In genomic region chr19:23440791-23441190, GRCh38 we compare ENCODE assay signal across 11 cellular contexts. TPM values are rescaled to one million over a fixed set of nuclear protein-coding genes. Genes with fewer than 3 reads are reported as not detected.
DNase-seq lines count a peak whose midpoint lies in the region; ATAC-seq, FAIRE-seq and TF ChIP-seq lines count a peak whose summit lies in the region.
"Had no signal": no experiment of that assay in that cellular context is flagged by ENCODE, and none has a peak within 500 bp of the region (broad histone marks: within the 10 kb centered on the region; RNA-seq: fewer than 3 reads in every experiment).

No MANE protein-coding gene starts in this region.

- H3K9ac ChIP-seq in HepG2 (ENCODE audit: insufficient read depth, low read depth, low read length) = no peak overlapping the region

- H3K4me2 ChIP-seq in HepG2 (ENCODE audit: low read depth, low read length) = no peak overlapping the region

- TF ChIP-seq RAD21 in HepG2 (CRISPR knock-in tag; IDR thresholded peaks at IDR 0.05) = no peak

- no peaks in the 10 kb centered on the region for H3K4me1 ChIP-seq in HepG2 (ENCODE audit: insufficient read depth, low read length)

- TF ChIP-seq EP300 in HepG2 (IDR thresholded peaks at IDR 0.05; ENCODE audit: low read depth in 2 of 2, low read length in 2 of 2) = no peak
- TF ChIP-seq EP300 in HepG2 (CRISPR knock-in tag; IDR thresholded peaks at IDR 0.05; ENCODE audit: borderline replicate concordance) = no peak

- CTCF ChIA-PET in HepG2 (lab: Yijun Ruan, JAX; ENCODE audit: low intra/inter-chr PET ratio, low total read pairs) (no interaction called here), GM10248 (lab: Yijun Ruan, JAX) (no interaction called here)

- DNase-seq in NCI-H146 (lab: John Stamatoyannopoulos, UW) (peak; percentile 10), NCI-H146 treated with DMSO at 0.1 percent for 48 hours (lab: John Stamatoyannopoulos, UW; ENCODE audit: unreplicated experiment) (no peak), GM20000 (ENCODE audit: low spot score) (no peak), HepG2 (ENCODE audit: low spot score) (no peak), GM10248 (ENCODE audit: extremely low spot score) (no peak), GM19240 (ENCODE audit: insufficient read length, low spot score) (no peak)
- DNase-seq: NCI-H1694; stimulated activated naive CD4-positive, alpha-beta T cell; T-helper 17 cell had no signal

- in situ Hi-C loops in HepG2 (cut with HindIII; ENCODE audit: extremely low pct_ligation_motif_present, low pct_unique_long_range_greater_than_20kb) = no loop called here

- TF ChIP-seq CTCF in GM20000 (IDR thresholded peaks at IDR 0.05; ENCODE audit: extremely low read depth, missing control alignments) (peak; percentile 17), VCaP (conservative IDR thresholded peaks at IDR 0.05) (peak; percentile 26; the same call in 1 of the 2 replicates), HepG2 (CRISPR knock-in tag; IDR thresholded peaks at IDR 0.05) (peak; percentile 20; the same call in 1 of the 2 replicates), GM10248 (IDR thresholded peaks at IDR 0.05; ENCODE audit: control extremely low read depth, extremely low read depth, low read depth, missing control alignments) (no peak)

- POLR2A ChIA-PET in HepG2 (lab: Yijun Ruan, JAX) = no interaction called here
- POLR2A ChIA-PET in GM10248 (lab: Yijun Ruan, JAX) = no interaction called here

- no peaks in the 10 kb centered on the region for H3K27me3 ChIP-seq in HepG2 (ENCODE audit: control insufficient read depth in 1 of 2, insufficient read depth in 2 of 2, low read length in 2 of 2)

- H4K20me1 ChIP-seq in HepG2 (ENCODE audit: insufficient read depth, low read length) = no peaks in the 10 kb centered on the region

- H3K27ac ChIP-seq in VCaP (no peak overlapping the region), HepG2 (ENCODE audit: extremely low read length, insufficient read depth, low read length) (no peak overlapping the region)

- H2AFZ ChIP-seq in HepG2 (ENCODE audit: low read length) = no peak overlapping the region

- peaks cover 88% of the 10 kb centered on the region for H3K9me3 ChIP-seq in HepG2 (ENCODE audit: low read length)

- H3K36me3 ChIP-seq in HepG2 (replicated peaks in 1 of 2; ENCODE audit: control insufficient read depth in 1 of 2, insufficient read depth in 2 of 2, low read length in 2 of 2) = no peaks in the 10 kb centered on the region

- intact Hi-C loops in HepG2 (cut with micrococcal nuclease; ENCODE audit: unreplicated experiment) = no loop called here

- TF ChIP-seq POLR2A in HepG2 (IDR thresholded peaks at IDR 0.05; ENCODE audit: insufficient read depth in 1 of 2, low read depth in 2 of 2, low read length in 2 of 2) = no peak

- WGBS in HepG2 (ENCODE audit: low lambda C conversion rate) = 54% methylated on average over 9 of the region's 9 CpGs

- H3K79me2 ChIP-seq in HepG2 (ENCODE audit: insufficient read depth, low read length) = no peaks in the 10 kb centered on the region

- ATAC-seq in HepG2 (no peak), HG03520 (IDR thresholded peaks at IDR 0.05; ENCODE audit: unreplicated experiment) (no peak)
- ATAC-seq: T-helper 17 cell had no signal

- H3K4me3 ChIP-seq in HepG2 (replicated peaks in 1 of 3; ENCODE audit: insufficient read depth in 1 of 3, low read depth in 2 of 3, low read length in 3 of 3) = no peak overlapping the region

- no peak for FAIRE-seq in HepG2 (lab: Jason Lieb, UNC)

- BruUV-seq in HepG2 (replicated peaks; lab: Mats Ljungman, UMichigan) = no TSS peak

TF ChIP-seq in HepG2, 621 proteins besides CTCF, POLR2A, EP300 and RAD21:
- TF ChIP-seq KMT2A (CRISPR knock-in tag; IDR thresholded peaks at IDR 0.05) (no peak), POLR2AphosphoS2 (IDR thresholded peaks at IDR 0.05; ENCODE audit: low read depth, low read length) (no peak), SMC3 (IDR thresholded peaks at IDR 0.05; ENCODE audit: low read length) (peak; percentile 7; the same call in 1 of the 2 replicates), ZNF33A (CRISPR knock-in tag; IDR thresholded peaks at IDR 0.05; ENCODE audit: borderline replicate concordance) (no peak), HOXD1 (CRISPR knock-in tag; IDR thresholded peaks at IDR 0.05) (no peak), KLF12 (CRISPR knock-in tag; IDR thresholded peaks at IDR 0.05; ENCODE audit: borderline replicate concordance) (no peak)

RNA-seq across cellular contexts. Expression of gene ZNF91, which starts 45.5 kb away (rescaled TPM):
- total RNA-seq in HepG2 (2016; rRNA removed; fragmentation: Illumina TruSeq; extraction: Trizol) = 21.5 and 30.7 TPM in 2 replicates
- 7.1 and 8.4 TPM in 2 replicates for total RNA-seq in HepG2 (2016; cell fraction: cytosol; rRNA removed; fragmentation: Illumina TruSeq; extraction: Trizol; ENCODE audit: low read depth)
- total RNA-seq in HepG2 (2016; cell fraction: insoluble cytoplasmic fraction; rRNA removed; fragmentation: Illumina TruSeq; extraction: Trizol) = 19.7 and 29.0 TPM in 2 replicates
- 14.1 and 19.3 TPM in 2 replicates for total RNA-seq in HepG2 (2016; cell fraction: membrane; rRNA removed; fragmentation: Illumina TruSeq; extraction: Trizol)
- 32.7 and 36.3 TPM in 2 replicates for total RNA-seq in HepG2 (2016; cell fraction: nucleus; rRNA removed; fragmentation: Illumina TruSeq; extraction: Trizol)
- 19.4 and 19.6 TPM in 2 replicates for polyA plus RNA-seq in HepG2 (2011; rRNA removed)
- 16.0 and 22.2 TPM in 2 replicates for polyA plus RNA-seq in HepG2 (2011; cell fraction: cytosol; rRNA removed)
- 27.4 and 37.5 TPM in 2 replicates for polyA plus RNA-seq in HepG2 (2011; cell fraction: nucleus; rRNA removed)
- polyA plus RNA-seq in HepG2 (2012) = 14.0 and 14.4 TPM in 2 replicates
- polyA plus RNA-seq in HepG2 (2016; cell fraction: cytosol; fragmentation: Illumina TruSeq; extraction: Trizol; ENCODE audit: low read depth) = 1.1 and 1.4 TPM in 2 replicates
- 13.1 and 14.1 TPM in 2 replicates for polyA plus RNA-seq in HepG2 (2016; cell fraction: insoluble cytoplasmic fraction; fragmentation: Illumina TruSeq; extraction: Trizol; ENCODE audit: low read depth)
- 2.0 and 3.9 TPM in 2 replicates for polyA plus RNA-seq in HepG2 (2016; cell fraction: membrane; fragmentation: Illumina TruSeq; extraction: Trizol; ENCODE audit: low read depth)
- 18.2 and 18.6 TPM in 2 replicates for polyA plus RNA-seq in HepG2 (2016; cell fraction: nucleus; fragmentation: Illumina TruSeq; extraction: Trizol; ENCODE audit: insufficient read depth, low read depth)
- 20.0 and 43.5 TPM in 2 replicates for polyA minus RNA-seq in HepG2 (2011; rRNA and poly(A)+ RNA removed; ENCODE audit: low replicate concordance)
- polyA minus RNA-seq in HepG2 (2011; cell fraction: cytosol; rRNA and poly(A)+ RNA removed) = 23.2 and 40.4 TPM in 2 replicates
- 84.8 and 108 TPM in 2 replicates for polyA minus RNA-seq in HepG2 (2011; cell fraction: nucleus; rRNA and poly(A)+ RNA removed)
